In genomic region chr1:42777860-42778259, GRCh38 we compare ENCODE assay signal across 8 cellular contexts. TPM values are rescaled to one million over a fixed set of nuclear protein-coding genes. Genes with fewer than 3 reads are reported as not detected.
A peak's percentile ranks its signal among the peaks of the same experiment; 100 is the strongest.
DNase-seq lines count a peak whose midpoint lies in the region; ATAC-seq and TF ChIP-seq lines count a peak whose summit lies in the region.

No MANE protein-coding gene starts in this region.

- in situ Hi-C loops in gastrocnemius medialis (cut with MboI; ENCODE audit: low sequenced_read_pairs in 4 of 4): loop anchor here in 3 of 4 donors (10.0 to 25.0 kb wide), 2 partner anchors 284 to 297 kb away; no protein-coding TSS in a partner anchor

- H3K27ac ChIP-seq in gastrocnemius medialis: no peak overlapping the region

- no peaks in the 10 kb centered on the region for H3K9me3 ChIP-seq in gastrocnemius medialis

- intact Hi-C loops in gastrocnemius medialis (cut with DNase I; ENCODE audit: low total_unique reads): loop anchor here (1.0 kb wide), 1 partner anchor 295 kb away; no protein-coding TSS in a partner anchor

- no peak for TF ChIP-seq POLR2A in gastrocnemius medialis (IDR thresholded peaks at IDR 0.05)

- peaks cover 0 to 67% of the 10 kb centered on the region in 2 donors for H3K36me3 ChIP-seq in gastrocnemius medialis

- no peaks in the 10 kb centered on the region for H3K27me3 ChIP-seq in gastrocnemius medialis

- ATAC-seq in gastrocnemius medialis (no peak), HG03354 (IDR thresholded peaks at IDR 0.05; ENCODE audit: poor library complexity, severe bottlenecking, unreplicated experiment) (no peak)
- ATAC-seq in activated CD4-positive, CD25-positive, alpha-beta regulatory T cell treated with anti-CD3 and anti-CD28 coated beads, Interleukin-2, amount 50 U/mL, for 24 hours: no peak

- no peak overlapping the region for H3K4me3 ChIP-seq in gastrocnemius medialis

- no peaks in the 10 kb centered on the region for H3K4me1 ChIP-seq in gastrocnemius medialis

- peak in 4 of 5 experiments; percentile 25 to 48 (median 39) for TF ChIP-seq CTCF in gastrocnemius medialis (IDR thresholded peaks at IDR 0.05 in 4 of 5, conservative IDR thresholded peaks at IDR 0.05 in 1 of 5)

- peak; percentile 15 for DNase-seq in stimulated activated CD4-positive, alpha-beta T cell treated with anti-CD3 and anti-CD28 coated beads, Interleukin-4, amount 100 ng/mL, for 1 hour
- no peak for DNase-seq in stimulated activated CD4-positive, alpha-beta T cell treated with anti-CD3 and anti-CD28 coated beads, Interleukin-12 subunit alpha, Interleukin-12 subunit beta, amount 100 ng/mL, for 4 hours
- DNase-seq in NCI-H1694 treated with DMSO at 0.1 percent for 48 hours (lab: John Stamatoyannopoulos, UW) (peak; percentile 60), globus pallidus (ENCODE audit: low spot score) (peak; percentile 40), gastrocnemius medialis (no peak)
- peak; percentile 22 to 31 for DNase-seq in activated CD4-positive, alpha-beta T cell treated with anti-CD3 and anti-CD28 coated beads, Interleukin-2, amount 50 U/mL, for 48 hours

RNA-seq across cellular contexts. Expression of gene TMEM269, which starts 6.9 kb away (rescaled TPM):
- under 1 TPM in 2 of 4 donors, not detected in 2; 0.19 to 0.25 TPM for total RNA-seq in gastrocnemius medialis

RNA-seq across cellular contexts. Expression of gene C1orf50, which starts 10.8 kb away (rescaled TPM):
- 10 to 100 TPM in 1 of 4 donors, 1 to 10 TPM in 3; 2.8 to 14.7 (median 5.4) TPM for total RNA-seq in gastrocnemius medialis

RNA-seq across cellular contexts. Expression of gene P3H1, which starts 11.0 kb away (rescaled TPM):
- total RNA-seq in gastrocnemius medialis: 1 to 10 TPM; 3.0 to 7.0 (median 5.6) TPM

RNA-seq across cellular contexts. Expression of gene CLDN19, which starts 37.8 kb away (rescaled TPM):
- under 1 TPM in 2 of 4 donors, not detected in 2; 0.20 to 0.59 TPM for total RNA-seq in gastrocnemius medialis

RNA-seq across cellular contexts. Expression of gene ERMAP, which starts 39.1 kb away (rescaled TPM):
- total RNA-seq in gastrocnemius medialis: 1 to 10 TPM; 1.4 to 6.5 (median 3.9) TPM

Comparison
In these comparisons a context has a peak if more than half of its experiments do, and no peak if none do; other contexts are left out.
1. DNase-seq: peak in stimulated activated CD4-positive, alpha-beta T cell treated with anti-CD3 and anti-CD28 coated beads, Interleukin-4, amount 100 ng/mL, for 1 hour (single experiment), NCI-H1694 treated with DMSO at 0.1 percent for 48 hours (single experiment), activated CD4-positive, alpha-beta T cell treated with anti-CD3 and anti-CD28 coated beads, Interleukin-2, amount 50 U/mL, for 48 hours (2 of 2) and globus pallidus (single experiment); none in stimulated activated CD4-positive, alpha-beta T cell treated with anti-CD3 and anti-CD28 coated beads, Interleukin-12 subunit alpha, Interleukin-12 subunit beta, amount 100 ng/mL, for 4 hours (single experiment) and gastrocnemius medialis (0 of 2).